Comparison of ENCODE assay signal across 7 cellular contexts in genomic region chr17:39925282-39926134, GRCh38. TPM values are rescaled to one million over a fixed set of nuclear protein-coding genes. Genes with fewer than 3 reads are reported as not detected.
A peak's percentile ranks its signal among the peaks of the same experiment; 100 is the strongest.
DNase-seq lines count a peak whose midpoint lies in the region; ATAC-seq and TF ChIP-seq lines count a peak whose summit lies in the region.
"Had no signal": no experiment of that assay in that cellular context is flagged by ENCODE, and none has a peak within 500 bp of the region (broad histone marks: within the 10 kb centered on the region; RNA-seq: fewer than 3 reads in every experiment).

No MANE protein-coding gene starts in this region.

- no peaks in the 10 kb centered on the region for H3K9me3 Mint-ChIP-seq in activated CD4-positive, alpha-beta T cell treated with anti-CD3 and anti-CD28 coated beads, Interleukin-2, amount 10 ng/mL, durations not matched to agents 24 days and 14 days
- H3K9me3 Mint-ChIP-seq in chondrocyte (ENCODE audit: low read depth) = no peaks in the 10 kb centered on the region
- H3K9me3 Mint-ChIP-seq in stimulated activated naive B cell treated with anti-CD40 and anti-IgM and Interleukin-4, amounts not matched to agents 10 μg/mL and 1 μg/mL and 100 μg/mL, for 72 hours = no peaks in the 10 kb centered on the region

- H3K27me3 Mint-ChIP-seq in activated CD4-positive, alpha-beta T cell treated with anti-CD3 and anti-CD28 coated beads, Interleukin-2, amount 10 ng/mL, durations not matched to agents 24 days and 14 days = no peaks in the 10 kb centered on the region
- H3K27me3 Mint-ChIP-seq in chondrocyte (ENCODE audit: low read depth) = no peaks in the 10 kb centered on the region
- H3K27me3 Mint-ChIP-seq in stimulated activated naive B cell treated with anti-CD40 and anti-IgM and Interleukin-4, amounts not matched to agents 10 μg/mL and 1 μg/mL and 100 μg/mL, for 72 hours = no peaks in the 10 kb centered on the region

- peak; percentile 69 for DNase-seq in activated CD4-positive, alpha-beta T cell treated with anti-CD3 and anti-CD28 coated beads, Interleukin-2, amount 10 ng/mL, durations not matched to agents 24 days and 14 days
- no peak for DNase-seq in activated CD4-positive, alpha-beta T cell treated with anti-CD3 and anti-CD28 coated beads for 4 hours
- DNase-seq in chondrocyte (ENCODE audit: low spot score) (no peak), head of caudate nucleus (no peak)
- no peak for DNase-seq in stimulated activated naive B cell treated with anti-CD40 and anti-IgM and Interleukin-4, amounts not matched to agents 10 μg/mL and 1 μg/mL and 100 μg/mL, for 72 hours

- no peak for TF ChIP-seq CTCF in chondrocyte (IDR thresholded peaks at IDR 0.05)

- peak overlapping the region; percentile 80 for H3K27ac Mint-ChIP-seq in activated CD4-positive, alpha-beta T cell treated with anti-CD3 and anti-CD28 coated beads, Interleukin-2, amount 10 ng/mL, durations not matched to agents 24 days and 14 days
- peak overlapping the region; percentile 99 for H3K27ac Mint-ChIP-seq in chondrocyte (ENCODE audit: unreplicated experiment)
- H3K27ac Mint-ChIP-seq in stimulated activated naive B cell treated with anti-CD40 and anti-IgM and Interleukin-4, amounts not matched to agents 10 μg/mL and 1 μg/mL and 100 μg/mL, for 72 hours = peak overlapping the region; percentile 97

- H3K36me3 Mint-ChIP-seq in activated CD4-positive, alpha-beta T cell treated with anti-CD3 and anti-CD28 coated beads, Interleukin-2, amount 10 ng/mL, durations not matched to agents 24 days and 14 days (ENCODE audit: low read depth) = peaks cover 32% of the 10 kb centered on the region
- peaks cover 12% of the 10 kb centered on the region for H3K36me3 Mint-ChIP-seq in chondrocyte (ENCODE audit: low read depth)
- peaks cover 20 to 39% of the 10 kb centered on the region in 2 donors for H3K36me3 Mint-ChIP-seq in stimulated activated naive B cell treated with anti-CD40 and anti-IgM and Interleukin-4, amounts not matched to agents 10 μg/mL and 1 μg/mL and 100 μg/mL, for 72 hours

- intact Hi-C loops in activated CD4-positive, alpha-beta T cell treated with anti-CD3 and anti-CD28 coated beads, Interleukin-2, amount 10 ng/mL, durations not matched to agents 24 days and 14 days (cut with micrococcal nuclease) = loop anchor here (1.0 to 10.0 kb wide), 7 partner anchors 23 to 288 kb away; partner anchors contain the start of genes PGAP3 and STARD3
- intact Hi-C loops in head of caudate nucleus (cut with DNase I) = loop anchor here (2.0 kb wide), 1 partner anchor 27 kb away; no protein-coding TSS in a partner anchor

- peak overlapping the region; percentile 88 for H3K4me3 Mint-ChIP-seq in activated CD4-positive, alpha-beta T cell treated with anti-CD3 and anti-CD28 coated beads, Interleukin-2, amount 10 ng/mL, durations not matched to agents 24 days and 14 days
- peak overlapping the region; percentile 72 for H3K4me3 Mint-ChIP-seq in chondrocyte (ENCODE audit: unreplicated experiment)
- H3K4me3 Mint-ChIP-seq in stimulated activated naive B cell treated with anti-CD40 and anti-IgM and Interleukin-4, amounts not matched to agents 10 μg/mL and 1 μg/mL and 100 μg/mL, for 72 hours = peak overlapping the region; percentile 88 to 97

- H3K4me1 Mint-ChIP-seq in activated CD4-positive, alpha-beta T cell treated with anti-CD3 and anti-CD28 coated beads, Interleukin-2, amount 10 ng/mL, durations not matched to agents 24 days and 14 days = peaks cover 64% of the 10 kb centered on the region
- peaks cover 55% of the 10 kb centered on the region for H3K4me1 Mint-ChIP-seq in chondrocyte (ENCODE audit: low read depth)
- peaks cover 60 to 80% of the 10 kb centered on the region in 2 donors for H3K4me1 Mint-ChIP-seq in stimulated activated naive B cell treated with anti-CD40 and anti-IgM and Interleukin-4, amounts not matched to agents 10 μg/mL and 1 μg/mL and 100 μg/mL, for 72 hours

- ATAC-seq in stimulated activated naive B cell treated with anti-CD40 and anti-IgM and Interleukin-4, amounts not matched to agents 10 μg/mL and 1 μg/mL and 100 μg/mL, for 72 hours (replicated peaks) = no peak
- ATAC-seq in HG03108 (IDR thresholded peaks at IDR 0.05; ENCODE audit: unreplicated experiment) = no peak

RNA-seq across cellular contexts. Expression of gene ORMDL3, which starts 1.9 kb away (rescaled TPM):
- 65.7 and 65.8 TPM in 2 replicates for total RNA-seq in activated CD4-positive, alpha-beta T cell treated with anti-CD3 and anti-CD28 coated beads, Interleukin-2, amount 10 ng/mL, durations not matched to agents 24 days and 14 days
- 54.9 to 59.9 TPM (median 55.0 TPM) in 3 replicates for total RNA-seq in chondrocyte

RNA-seq across cellular contexts. Expression of gene LRRC3C, which starts 2.0 kb away (rescaled TPM):
- not detected in 2 replicates for total RNA-seq in activated CD4-positive, alpha-beta T cell treated with anti-CD3 and anti-CD28 coated beads, Interleukin-2, amount 10 ng/mL, durations not matched to agents 24 days and 14 days
- total RNA-seq in chondrocyte = not detected in 3 replicates
- total RNA-seq: renal cortical epithelial cell had no signal

RNA-seq across cellular contexts. Expression of gene GSDMB, which starts 7.1 kb away (rescaled TPM):
- total RNA-seq in activated CD4-positive, alpha-beta T cell treated with anti-CD3 and anti-CD28 coated beads, Interleukin-2, amount 10 ng/mL, durations not matched to agents 24 days and 14 days = 22.1 and 22.7 TPM in 2 replicates
- 6.0 to 8.1 TPM (median 6.8 TPM) in 3 replicates for total RNA-seq in chondrocyte

RNA-seq across cellular contexts. Expression of gene GSDMA, which starts 37.3 kb away (rescaled TPM):
- 0.69 and 0.84 TPM in 2 replicates for total RNA-seq in activated CD4-positive, alpha-beta T cell treated with anti-CD3 and anti-CD28 coated beads, Interleukin-2, amount 10 ng/mL, durations not matched to agents 24 days and 14 days
- not detected in 3 replicates for total RNA-seq in chondrocyte
- total RNA-seq: renal cortical epithelial cell had no signal

RNA-seq across cellular contexts. Expression of gene PSMD3, which starts 55.1 kb away (rescaled TPM):
- total RNA-seq in activated CD4-positive, alpha-beta T cell treated with anti-CD3 and anti-CD28 coated beads, Interleukin-2, amount 10 ng/mL, durations not matched to agents 24 days and 14 days = 199 and 204 TPM in 2 replicates
- 83.6 to 101 TPM (median 86.9 TPM) in 3 replicates for total RNA-seq in chondrocyte
